Comparison of ENCODE assay signal across 20 cellular contexts in genomic region chr5:14757853-14758252, GRCh38.
DNase-seq lines count a peak whose midpoint lies in the region; ATAC-seq, FAIRE-seq and TF ChIP-seq lines count a peak whose summit lies in the region.
"Had no signal": no experiment of that assay in that cellular context is flagged by ENCODE, and none has a peak within 500 bp of the region (broad histone marks: within the 10 kb centered on the region; RNA-seq: fewer than 3 reads in every experiment).

No MANE protein-coding gene starts in this region.

- peak; percentile 96 for FAIRE-seq in endothelial cell of umbilical vein (lab: Jason Lieb, UNC)
- FAIRE-seq: GM19239, H54, HTR-8/SVneo had no signal

- POLR2A ChIA-PET in endothelial cell of umbilical vein (lab: Charles Lee) = no interaction called here

- peak overlapping the region; percentile 42 for H3K9ac ChIP-seq in endothelial cell of umbilical vein (replicated peaks; ENCODE audit: extremely low read depth, insufficient read depth, low read length)

- no peaks in the 10 kb centered on the region for H3K36me3 ChIP-seq in endothelial cell of umbilical vein (ENCODE audit: control insufficient read depth in 2 of 2, extremely low read depth in 1 of 2, insufficient read depth in 2 of 2, low read length in 2 of 2)

- H3K4me1 ChIP-seq in endothelial cell of umbilical vein (ENCODE audit: control insufficient read depth, extremely low read depth, insufficient read depth, low read length) = peaks cover 16% of the 10 kb centered on the region
- H3K4me1 ChIP-seq: Peyer's patch had no signal

- H3K27ac ChIP-seq in endothelial cell of umbilical vein (ENCODE audit: insufficient read depth, low read depth, low read length) = peak overlapping the region; percentile 92
- H3K27ac ChIP-seq: Peyer's patch had no signal

- intact Hi-C loops in endothelial cell of umbilical vein (cut with micrococcal nuclease) = loop anchor here (1.0 to 5.0 kb wide), 3 partner anchors 19 to 64 kb away; no protein-coding TSS in a partner anchor

- H3K4me3 ChIP-seq in endothelial cell of umbilical vein (replicated peaks in 1 of 3; ENCODE audit: insufficient read depth in 1 of 3, low read depth in 1 of 3, low read length in 3 of 3) = no peak overlapping the region
- H3K4me3 ChIP-seq: Peyer's patch had no signal

- BruUV-seq in endothelial cell of umbilical vein (replicated peaks; lab: Mats Ljungman, UMichigan) = no TSS peak

- ATAC-seq in HG03045 (IDR thresholded peaks at IDR 0.05; ENCODE audit: unreplicated experiment) (no peak), HG02981 (IDR thresholded peaks at IDR 0.05; ENCODE audit: unreplicated experiment) (no peak)
- ATAC-seq: Right ventricle myocardium inferior, SK-N-SH treated with all-trans-retinoic acid at 6 μM for 48 hours had no signal

- peak; percentile 71 to 79 for DNase-seq in Kasumi-1 (lab: John Stamatoyannopoulos, UW)
- DNase-seq in NOMO-1 (lab: John Stamatoyannopoulos, UW; ENCODE audit: unreplicated experiment in 2 of 2) = peak; percentile 91 to 99
- peak; percentile 71 for DNase-seq in endothelial cell of umbilical vein (ENCODE audit: low read depth, low spot score)
- peak; percentile 83 for DNase-seq in pulmonary artery endothelial cell (ENCODE audit: low read depth, low spot score)
- DNase-seq in activated T-cell treated with anti-CD3 and anti-CD28 coated beads for 4 hours = no peak
- no peak for DNase-seq in activated effector memory CD4-positive, alpha-beta T cell treated with Interleukin-2 at 50 U/mL for 16 hours
- DNase-seq: CD4-positive, alpha-beta T cell; DMS53; NCI-H1048; NCI-H1436 treated with DMSO at 0.1 percent for 48 hours; NCI-H2029 treated with DMSO at 0.1 percent for 48 hours; NCI-H774; Peyer's patch had no signal

- TF ChIP-seq CTCF in endothelial cell of umbilical vein (IDR thresholded peaks at IDR 0.05; ENCODE audit: extremely low read depth in 1 of 2, insufficient read depth in 1 of 2, low read depth in 1 of 2, low read length in 2 of 2) = no peak

- no peaks in the 10 kb centered on the region for H3K9me1 ChIP-seq in endothelial cell of umbilical vein (replicated peaks; ENCODE audit: control insufficient read depth, extremely low read depth, insufficient read depth, low read length)

- peak overlapping the region; percentile 44 for H2AFZ ChIP-seq in endothelial cell of umbilical vein (ENCODE audit: low read depth, low read length)

- H3K27me3 ChIP-seq in endothelial cell of umbilical vein (ENCODE audit: control insufficient read depth in 2 of 2, insufficient read depth in 2 of 2, low read length in 2 of 2) = no peaks in the 10 kb centered on the region
- H3K27me3 ChIP-seq: Peyer's patch had no signal

- CTCF ChIA-PET in endothelial cell of umbilical vein (lab: Charles Lee) = interaction anchor here (0.9 to 1.6 kb wide), 3 partner anchors 10 to 246 kb away, joined by 4 to 7 read pairs (median 5); no protein-coding TSS in a partner anchor

- H4K20me1 ChIP-seq in endothelial cell of umbilical vein (replicated peaks; ENCODE audit: control insufficient read depth, extremely low read depth, insufficient read depth, low read length) = no peaks in the 10 kb centered on the region

- no peaks in the 10 kb centered on the region for H3K79me2 ChIP-seq in endothelial cell of umbilical vein (ENCODE audit: control insufficient read depth, insufficient read depth, low read length)

- H3K4me2 ChIP-seq in endothelial cell of umbilical vein (ENCODE audit: insufficient read depth, low read length) = peak overlapping the region; percentile 59

- dilution Hi-C loops in endothelial cell of umbilical vein (cut with MboI; ENCODE audit: extremely low pct_ligation_motif_present, low sequenced_read_pairs) = no loop called here

- H3K9me3 ChIP-seq in endothelial cell of umbilical vein (replicated peaks; ENCODE audit: control insufficient read depth, insufficient read depth, low read length) = no peaks in the 10 kb centered on the region
- H3K9me3 ChIP-seq: Peyer's patch had no signal

- no peak for TF ChIP-seq POLR2A in endothelial cell of umbilical vein (IDR thresholded peaks at IDR 0.05; ENCODE audit: low read depth, low read length)

TF ChIP-seq in endothelial cell of umbilical vein, 7 proteins besides CTCF, POLR2A, EP300 and RAD21:
- TF ChIP-seq JUN (IDR thresholded peaks at IDR 0.05; ENCODE audit: borderline replicate concordance, insufficient read depth, insufficient read length, low read depth) (peak; percentile 83), GATA2 (IDR thresholded peaks at IDR 0.05; ENCODE audit: insufficient read depth, insufficient read length, low read depth, low read length) (no peak), EZH2 (IDR thresholded peaks at IDR 0.05; ENCODE audit: borderline replicate concordance, low read depth, low read length, severe bottlenecking) (no peak), MAX (IDR thresholded peaks at IDR 0.05; ENCODE audit: insufficient read depth, insufficient read length) (peak; percentile 17), POLR2AphosphoS5 (IDR thresholded peaks at IDR 0.05; ENCODE audit: insufficient read depth, low read depth, low read length) (peak; percentile 52), MYC (IDR thresholded peaks at IDR 0.05; ENCODE audit: low read depth, low read length) (no peak), FOS (IDR thresholded peaks at IDR 0.05; ENCODE audit: borderline replicate concordance, insufficient read depth, low read length) (peak; percentile 17)

Comparison
In these comparisons a context has a peak if more than half of its experiments do, and no peak if none do; other contexts are left out.
1. DNase-seq: peak in Kasumi-1 (2 of 2), NOMO-1 (2 of 2), endothelial cell of umbilical vein (single experiment) and pulmonary artery endothelial cell (single experiment); none in activated T-cell treated with anti-CD3 and anti-CD28 coated beads for 4 hours (single experiment) and activated effector memory CD4-positive, alpha-beta T cell treated with Interleukin-2 at 50 U/mL for 16 hours (single experiment).